1 cellular context compared by ENCODE assay signal in genomic region chr15:71469393-71469792, GRCh38.
TF ChIP-seq lines count a peak whose summit lies in the region.

No MANE protein-coding gene starts in this region.

TF ChIP-seq in GM23338, 12 proteins besides CTCF, POLR2A, EP300 and RAD21 (continued from another document):
- TF ChIP-seq, protein P1, sequence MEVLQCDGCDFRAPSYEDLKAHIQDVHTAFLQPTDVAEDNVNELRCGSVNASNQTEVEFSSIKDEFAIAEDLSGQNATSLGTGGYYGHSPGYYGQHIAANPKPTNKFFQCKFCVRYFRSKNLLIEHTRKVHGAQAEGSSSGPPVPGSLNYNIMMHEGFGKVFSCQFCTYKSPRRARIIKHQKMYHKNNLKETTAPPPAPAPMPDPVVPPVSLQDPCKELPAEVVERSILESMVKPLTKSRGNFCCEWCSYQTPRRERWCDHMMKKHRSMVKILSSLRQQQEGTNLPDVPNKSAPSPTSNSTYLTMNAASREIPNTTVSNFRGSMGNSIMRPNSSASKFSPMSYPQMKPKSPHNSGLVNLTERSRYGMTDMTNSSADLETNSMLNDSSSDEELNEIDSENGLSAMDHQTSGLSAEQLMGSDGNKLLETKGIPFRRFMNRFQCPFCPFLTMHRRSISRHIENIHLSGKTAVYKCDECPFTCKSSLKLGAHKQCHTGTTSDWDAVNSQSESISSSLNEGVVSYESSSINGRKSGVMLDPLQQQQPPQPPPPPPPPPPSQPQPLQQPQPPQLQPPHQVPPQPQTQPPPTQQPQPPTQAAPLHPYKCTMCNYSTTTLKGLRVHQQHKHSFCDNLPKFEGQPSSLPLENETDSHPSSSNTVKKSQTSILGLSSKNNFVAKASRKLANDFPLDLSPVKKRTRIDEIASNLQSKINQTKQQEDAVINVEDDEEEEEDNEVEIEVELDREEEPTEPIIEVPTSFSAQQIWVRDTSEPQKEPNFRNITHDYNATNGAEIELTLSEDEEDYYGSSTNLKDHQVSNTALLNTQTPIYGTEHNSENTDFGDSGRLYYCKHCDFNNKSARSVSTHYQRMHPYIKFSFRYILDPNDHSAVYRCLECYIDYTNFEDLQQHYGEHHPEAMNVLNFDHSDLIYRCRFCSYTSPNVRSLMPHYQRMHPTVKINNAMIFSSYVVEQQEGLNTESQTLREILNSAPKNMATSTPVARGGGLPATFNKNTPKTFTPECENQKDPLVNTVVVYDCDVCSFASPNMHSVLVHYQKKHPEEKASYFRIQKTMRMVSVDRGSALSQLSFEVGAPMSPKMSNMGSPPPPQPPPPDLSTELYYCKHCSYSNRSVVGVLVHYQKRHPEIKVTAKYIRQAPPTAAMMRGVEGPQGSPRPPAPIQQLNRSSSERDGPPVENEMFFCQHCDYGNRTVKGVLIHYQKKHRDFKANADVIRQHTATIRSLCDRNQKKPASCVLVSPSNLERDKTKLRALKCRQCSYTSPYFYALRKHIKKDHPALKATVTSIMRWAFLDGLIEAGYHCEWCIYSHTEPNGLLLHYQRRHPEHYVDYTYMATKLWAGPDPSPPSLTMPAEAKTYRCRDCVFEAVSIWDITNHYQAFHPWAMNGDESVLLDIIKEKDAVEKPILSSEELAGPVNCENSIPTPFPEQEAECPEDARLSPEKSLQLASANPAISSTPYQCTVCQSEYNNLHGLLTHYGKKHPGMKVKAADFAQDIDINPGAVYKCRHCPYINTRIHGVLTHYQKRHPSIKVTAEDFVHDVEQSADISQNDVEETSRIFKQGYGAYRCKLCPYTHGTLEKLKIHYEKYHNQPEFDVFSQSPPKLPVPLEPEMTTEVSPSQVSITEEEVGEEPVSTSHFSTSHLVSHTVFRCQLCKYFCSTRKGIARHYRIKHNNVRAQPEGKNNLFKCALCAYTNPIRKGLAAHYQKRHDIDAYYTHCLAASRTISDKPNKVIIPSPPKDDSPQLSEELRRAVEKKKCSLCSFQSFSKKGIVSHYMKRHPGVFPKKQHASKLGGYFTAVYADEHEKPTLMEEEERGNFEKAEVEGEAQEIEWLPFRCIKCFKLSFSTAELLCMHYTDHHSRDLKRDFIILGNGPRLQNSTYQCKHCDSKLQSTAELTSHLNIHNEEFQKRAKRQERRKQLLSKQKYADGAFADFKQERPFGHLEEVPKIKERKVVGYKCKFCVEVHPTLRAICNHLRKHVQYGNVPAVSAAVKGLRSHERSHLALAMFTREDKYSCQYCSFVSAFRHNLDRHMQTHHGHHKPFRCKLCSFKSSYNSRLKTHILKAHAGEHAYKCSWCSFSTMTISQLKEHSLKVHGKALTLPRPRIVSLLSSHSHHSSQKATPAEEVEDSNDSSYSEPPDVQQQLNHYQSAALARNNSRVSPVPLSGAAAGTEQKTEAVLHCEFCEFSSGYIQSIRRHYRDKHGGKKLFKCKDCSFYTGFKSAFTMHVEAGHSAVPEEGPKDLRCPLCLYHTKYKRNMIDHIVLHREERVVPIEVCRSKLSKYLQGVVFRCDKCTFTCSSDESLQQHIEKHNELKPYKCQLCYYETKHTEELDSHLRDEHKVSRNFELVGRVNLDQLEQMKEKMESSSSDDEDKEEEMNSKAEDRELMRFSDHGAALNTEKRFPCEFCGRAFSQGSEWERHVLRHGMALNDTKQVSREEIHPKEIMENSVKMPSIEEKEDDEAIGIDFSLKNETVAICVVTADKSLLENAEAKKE (CRISPR knock-in tag; IDR thresholded peaks at IDR 0.05): no peak
- TF ChIP-seq NANOG (IDR thresholded peaks at IDR 0.05; ENCODE audit: borderline replicate concordance): no peak
- TF ChIP-seq EZH2phosphoT487 (IDR thresholded peaks at IDR 0.05; ENCODE audit: unreplicated experiment): no peak
- TF ChIP-seq, protein P2, sequence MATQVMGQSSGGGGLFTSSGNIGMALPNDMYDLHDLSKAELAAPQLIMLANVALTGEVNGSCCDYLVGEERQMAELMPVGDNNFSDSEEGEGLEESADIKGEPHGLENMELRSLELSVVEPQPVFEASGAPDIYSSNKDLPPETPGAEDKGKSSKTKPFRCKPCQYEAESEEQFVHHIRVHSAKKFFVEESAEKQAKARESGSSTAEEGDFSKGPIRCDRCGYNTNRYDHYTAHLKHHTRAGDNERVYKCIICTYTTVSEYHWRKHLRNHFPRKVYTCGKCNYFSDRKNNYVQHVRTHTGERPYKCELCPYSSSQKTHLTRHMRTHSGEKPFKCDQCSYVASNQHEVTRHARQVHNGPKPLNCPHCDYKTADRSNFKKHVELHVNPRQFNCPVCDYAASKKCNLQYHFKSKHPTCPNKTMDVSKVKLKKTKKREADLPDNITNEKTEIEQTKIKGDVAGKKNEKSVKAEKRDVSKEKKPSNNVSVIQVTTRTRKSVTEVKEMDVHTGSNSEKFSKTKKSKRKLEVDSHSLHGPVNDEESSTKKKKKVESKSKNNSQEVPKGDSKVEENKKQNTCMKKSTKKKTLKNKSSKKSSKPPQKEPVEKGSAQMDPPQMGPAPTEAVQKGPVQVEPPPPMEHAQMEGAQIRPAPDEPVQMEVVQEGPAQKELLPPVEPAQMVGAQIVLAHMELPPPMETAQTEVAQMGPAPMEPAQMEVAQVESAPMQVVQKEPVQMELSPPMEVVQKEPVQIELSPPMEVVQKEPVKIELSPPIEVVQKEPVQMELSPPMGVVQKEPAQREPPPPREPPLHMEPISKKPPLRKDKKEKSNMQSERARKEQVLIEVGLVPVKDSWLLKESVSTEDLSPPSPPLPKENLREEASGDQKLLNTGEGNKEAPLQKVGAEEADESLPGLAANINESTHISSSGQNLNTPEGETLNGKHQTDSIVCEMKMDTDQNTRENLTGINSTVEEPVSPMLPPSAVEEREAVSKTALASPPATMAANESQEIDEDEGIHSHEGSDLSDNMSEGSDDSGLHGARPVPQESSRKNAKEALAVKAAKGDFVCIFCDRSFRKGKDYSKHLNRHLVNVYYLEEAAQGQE (IDR thresholded peaks at IDR 0.05; ENCODE audit: unreplicated experiment): no peak
TF ChIP-seq in GM23338: peak in this region for 0.
